In genomic region chr10:82318533-82318932, GRCh38 we compare ENCODE assay signal across 23 cellular contexts.
"Had no signal": no experiment of that assay in that cellular context is flagged by ENCODE, and none has a peak within 500 bp of the region (broad histone marks: within the 10 kb centered on the region; RNA-seq: fewer than 3 reads in every experiment).

No MANE protein-coding gene starts in this region.

- H2AFZ ChIP-seq: parathyroid adenoma had no signal

- H3K27ac ChIP-seq: esophagus squamous epithelium, gastroesophageal sphincter, left ventricle myocardium inferior, lower lobe of right lung, parathyroid adenoma, prostate gland, right lobe of liver, spleen, testis, tibial nerve had no signal

- H3K4me1 Mint-ChIP-seq: immature natural killer cell; memory B cell; stimulated activated memory B cell treated with anti-CD40 and anti-IgM and Interleukin-4, amounts not matched to agents 10 μg/mL and 1 μg/mL and 100 μg/mL, for 72 hours had no signal

- H3K27me3 Mint-ChIP-seq: dendritic cell treated with granulocyte-macrophage colony-stimulating factor and Interleukin-4, amounts not matched to agents 40 ng/mL and 50 ng/mL, for 4 days; memory B cell; natural killer cell treated with Interleukin-12 subunit alpha and Interleukin-12 subunit beta and Interleukin-15 and Interleukin-18, amount 100 ng/mL, for 72 hours; stimulated activated memory B cell treated with anti-CD40 and anti-IgM and Interleukin-4, amounts not matched to agents 10 μg/mL and 1 μg/mL and 100 μg/mL, for 72 hours; stimulated activated naive CD8-positive, alpha-beta T cell treated with anti-CD3 and anti-CD28 coated beads, Interleukin-15, Interleukin-2, amounts not matched to agents 100 ng/mL and 50 ng/mL, for 24 hours had no signal

- H3K79me2 ChIP-seq: parathyroid adenoma had no signal

- H3K9me3 ChIP-seq: esophagus squamous epithelium, gastroesophageal sphincter, left ventricle myocardium inferior, lower lobe of right lung, prostate gland, right lobe of liver, spleen, testis, tibial nerve had no signal

- H3K4me1 ChIP-seq: esophagus squamous epithelium, gastroesophageal sphincter, left ventricle myocardium inferior, lower lobe of right lung, parathyroid adenoma, prostate gland, right lobe of liver, spleen, testis, tibial nerve had no signal

- H3K27me3 ChIP-seq: esophagus squamous epithelium, right lobe of liver, spleen, testis, tibial nerve had no signal

- H3K4me3 Mint-ChIP-seq: dendritic cell treated with granulocyte-macrophage colony-stimulating factor and Interleukin-4, amounts not matched to agents 40 ng/mL and 50 ng/mL, for 4 days; immature natural killer cell; memory B cell; natural killer cell treated with Interleukin-12 subunit alpha and Interleukin-12 subunit beta and Interleukin-15 and Interleukin-18, amount 100 ng/mL, for 72 hours; stimulated activated memory B cell treated with anti-CD40 and anti-IgM and Interleukin-4, amounts not matched to agents 10 μg/mL and 1 μg/mL and 100 μg/mL, for 72 hours; stimulated activated naive CD8-positive, alpha-beta T cell treated with anti-CD3 and anti-CD28 coated beads, Interleukin-15, Interleukin-2, amounts not matched to agents 100 ng/mL and 50 ng/mL, for 24 hours had no signal

- ATAC-seq: gastroesophageal sphincter; left cardiac atrium; lower lobe of right lung; natural killer cell treated with Interleukin-12 subunit alpha and Interleukin-12 subunit beta and Interleukin-15 and Interleukin-18, amount 100 ng/mL, for 72 hours; right lobe of liver; stimulated activated memory B cell treated with anti-CD40 and anti-IgM and Interleukin-4, amounts not matched to agents 10 μg/mL and 1 μg/mL and 100 μg/mL, for 72 hours had no signal

- H3K36me3 Mint-ChIP-seq: memory B cell; stimulated activated memory B cell treated with anti-CD40 and anti-IgM and Interleukin-4, amounts not matched to agents 10 μg/mL and 1 μg/mL and 100 μg/mL, for 72 hours had no signal

- H3K9ac ChIP-seq: parathyroid adenoma had no signal

- H3K27ac Mint-ChIP-seq: dendritic cell treated with granulocyte-macrophage colony-stimulating factor and Interleukin-4, amounts not matched to agents 40 ng/mL and 50 ng/mL, for 4 days; immature natural killer cell; memory B cell; natural killer cell treated with Interleukin-12 subunit alpha and Interleukin-12 subunit beta and Interleukin-15 and Interleukin-18, amount 100 ng/mL, for 72 hours; stimulated activated memory B cell treated with anti-CD40 and anti-IgM and Interleukin-4, amounts not matched to agents 10 μg/mL and 1 μg/mL and 100 μg/mL, for 72 hours; stimulated activated naive CD8-positive, alpha-beta T cell treated with anti-CD3 and anti-CD28 coated beads, Interleukin-15, Interleukin-2, amounts not matched to agents 100 ng/mL and 50 ng/mL, for 24 hours had no signal

- DNase-seq: esophagus squamous epithelium; foreskin fibroblast; immature natural killer cell; kidney; left cardiac atrium; left ventricle myocardium inferior; lower lobe of right lung; midbrain; right lobe of liver; spleen; stimulated activated CD4-positive, alpha-beta T cell treated with anti-CD3 and anti-CD28 coated beads, Interleukin-15, amount 100 ng/mL, for 24 hours; stimulated activated CD4-positive, alpha-beta T cell treated with anti-CD3 and anti-CD28 coated beads, Interleukin-1b, Interleukin-23, amount 100 ng/mL, for 48 hours; stimulated activated CD4-positive, alpha-beta T cell treated with anti-CD3 and anti-CD28 coated beads, Interleukin-4, amount 100 ng/mL, for 24 hours; testis had no signal

- H3K36me3 ChIP-seq: esophagus squamous epithelium, gastroesophageal sphincter, left ventricle myocardium inferior, lower lobe of right lung, prostate gland, right lobe of liver, spleen, tibial nerve had no signal

- H3K4me3 ChIP-seq: esophagus squamous epithelium, gastroesophageal sphincter, left ventricle myocardium inferior, lower lobe of right lung, prostate gland, right lobe of liver, spleen, testis, tibial nerve had no signal
